11 cellular contexts compared by ENCODE assay signal in the genomic region with DNA sequence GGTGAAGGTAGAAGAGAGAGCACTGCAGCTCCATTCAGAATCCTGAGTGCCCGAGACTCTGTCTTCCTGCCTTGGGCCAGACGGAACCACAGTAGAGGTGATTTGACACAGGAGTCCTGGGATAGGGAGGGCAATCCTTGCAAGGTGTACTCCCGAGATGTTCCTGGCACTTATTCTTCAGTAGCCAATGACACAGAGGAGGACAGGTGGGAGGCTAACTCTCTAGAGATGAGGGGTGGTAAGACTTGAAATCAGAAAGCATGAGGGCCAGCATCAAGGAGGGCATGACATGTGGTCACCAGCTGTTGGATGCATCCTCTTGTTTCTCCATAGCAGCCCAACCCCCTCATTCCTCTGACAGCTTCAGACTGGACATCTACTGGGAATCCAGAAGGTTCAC. TPM values are rescaled to one million over a fixed set of nuclear protein-coding genes. Genes with fewer than 3 reads are reported as not detected.
"Had no signal": no experiment of that assay in that cellular context is flagged by ENCODE, and none has a peak within 500 bp of the region (broad histone marks: within the 10 kb centered on the region; RNA-seq: fewer than 3 reads in every experiment).

No MANE protein-coding gene starts in this region.

- H3K27ac ChIP-seq: GM23248 had no signal

- H3K4me3 ChIP-seq: GM23248, HAP-1, K562 had no signal

- DNase-seq: GM23248, GOT3, H7, HFFc6, IMR-90 had no signal

- H3K4me1 ChIP-seq: HAP-1 had no signal

- H3K4me3 Mint-ChIP-seq: HFFc6 had no signal

- ATAC-seq: HCT116, K562 had no signal

- FAIRE-seq: HTR-8/SVneo, K562 had no signal

- H3K27ac Mint-ChIP-seq: HFFc6 had no signal

- H3K36me3 ChIP-seq: HAP-1 had no signal

- H3K9me3 ChIP-seq: HAP-1 had no signal

- H2AFZ ChIP-seq: GM23248 had no signal

- H3K9ac ChIP-seq: GM23248 had no signal

RNA-seq across cellular contexts. Expression of gene CSMD2, which starts 56.3 kb away (rescaled TPM):
- total RNA-seq: H4, HT-29, K562 had no signal
- polyA plus RNA-seq: K562 had no signal
